Comparison of ENCODE assay signal across 36 cellular contexts in the genomic region with DNA sequence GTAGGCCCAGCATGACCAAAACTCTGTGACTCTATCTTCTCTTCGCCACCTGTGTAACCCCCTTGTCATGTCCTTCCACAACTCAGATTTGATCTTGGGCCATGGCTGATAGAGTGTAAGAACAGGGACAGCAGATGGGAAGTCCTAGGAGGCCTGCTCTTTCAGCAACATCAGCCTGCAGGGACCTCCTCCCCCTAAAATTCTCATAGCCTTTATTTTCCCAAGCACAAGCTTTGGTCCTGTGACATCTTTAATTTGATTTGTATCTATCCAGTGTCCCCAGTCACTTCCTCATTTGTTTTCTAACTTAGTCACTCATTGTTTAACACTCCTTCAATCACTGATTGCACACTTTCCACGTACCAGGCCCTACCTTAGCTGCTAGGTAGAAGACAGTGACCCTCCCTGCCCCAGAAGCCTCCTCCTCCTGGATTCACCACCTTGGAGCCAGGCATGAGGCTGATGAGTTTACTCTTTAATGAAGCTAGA. TPM values are rescaled to one million over a fixed set of nuclear protein-coding genes. Genes with fewer than 3 reads are reported as not detected.
"Had no signal": no experiment of that assay in that cellular context is flagged by ENCODE, and none has a peak within 500 bp of the region (broad histone marks: within the 10 kb centered on the region; RNA-seq: fewer than 3 reads in every experiment).

No MANE protein-coding gene starts in this region.

- ATAC-seq: activated CD4-positive, alpha-beta T cell treated with anti-CD3 and anti-CD28 coated beads for 36 hours; activated CD8-positive, alpha-beta memory T cell treated with anti-CD3 and anti-CD28 coated beads, Interleukin-2, amount 10 ng/mL, durations not matched to agents 7 days and 5 days; activated CD8-positive, alpha-beta T cell treated with anti-CD3 and anti-CD28 coated beads, Interleukin-2, amount 10 ng/mL, durations not matched to agents 7 days and 5 days; activated naive CD4-positive, alpha-beta T cell treated with anti-CD3 and anti-CD28 coated beads, Interleukin-2, amount 50 U/mL, for 72 hours; activated T-cell treated with anti-CD3 and anti-CD28 coated beads, Interleukin-2, amount 50 U/mL, for 72 hours; heart right ventricle; mucosa of descending colon; natural killer cell treated with Interleukin-12 subunit alpha and Interleukin-12 subunit beta and Interleukin-15 and Interleukin-18, amount 100 ng/mL, for 72 hours; T-helper 17 cell; upper lobe of right lung had no signal

- H3K36me3 Mint-ChIP-seq: activated CD8-positive, alpha-beta memory T cell treated with anti-CD3 and anti-CD28 coated beads, Interleukin-2, amount 10 ng/mL, durations not matched to agents 7 days and 5 days; activated naive CD4-positive, alpha-beta T cell treated with anti-CD3 and anti-CD28 coated beads, Interleukin-2, amount 50 U/mL, for 72 hours; natural killer cell treated with Interleukin-12 subunit alpha and Interleukin-12 subunit beta and Interleukin-15 and Interleukin-18, amount 100 ng/mL, for 72 hours had no signal

- H3K4me3 ChIP-seq: breast epithelium, esophagus squamous epithelium, heart right ventricle, left ventricle myocardium inferior, mucosa of descending colon, smooth muscle cell, suprapubic skin, tibial artery, upper lobe of right lung had no signal

- H3K4me1 ChIP-seq: breast epithelium, esophagus squamous epithelium, left ventricle myocardium inferior, suprapubic skin, tibial artery, upper lobe of right lung had no signal

- H3K36me3 ChIP-seq: breast epithelium, esophagus squamous epithelium, heart right ventricle, left ventricle myocardium inferior, neutrophil, suprapubic skin, tibial artery, upper lobe of right lung had no signal

- H3K4me3 Mint-ChIP-seq: activated B cell treated with CpG ODN at 0.5 μM for 24 hours; activated CD4-positive, alpha-beta T cell treated with anti-CD3 and anti-CD28 coated beads for 36 hours; activated CD8-positive, alpha-beta memory T cell treated with anti-CD3 and anti-CD28 coated beads, Interleukin-2, amount 10 ng/mL, durations not matched to agents 7 days and 5 days; activated CD8-positive, alpha-beta T cell treated with anti-CD3 and anti-CD28 coated beads, Interleukin-2, amount 10 ng/mL, durations not matched to agents 7 days and 5 days; activated T-cell treated with anti-CD3 and anti-CD28 coated beads, Interleukin-2, amount 50 U/mL, for 72 hours; dendritic cell treated with granulocyte-macrophage colony-stimulating factor and Interleukin-4, amounts not matched to agents 40 ng/mL and 50 ng/mL, for 4 days; endodermal cell; natural killer cell treated with Interleukin-12 subunit alpha and Interleukin-12 subunit beta and Interleukin-15 and Interleukin-18, amount 100 ng/mL, for 72 hours; T-helper 17 cell had no signal

- H3K9me3 ChIP-seq: breast epithelium, esophagus squamous epithelium, heart right ventricle, left ventricle myocardium inferior, mucosa of descending colon, neutrophil, suprapubic skin, tibial artery, upper lobe of right lung had no signal

- H3K4me1 Mint-ChIP-seq: activated B cell treated with CpG ODN at 0.5 μM for 24 hours; activated CD4-positive, alpha-beta T cell treated with anti-CD3 and anti-CD28 coated beads for 36 hours; activated CD8-positive, alpha-beta memory T cell treated with anti-CD3 and anti-CD28 coated beads, Interleukin-2, amount 10 ng/mL, durations not matched to agents 7 days and 5 days had no signal

- H3K4me2 ChIP-seq: smooth muscle cell had no signal

- DNase-seq: activated B cell treated with CpG ODN at 0.5 μM for 24 hours; activated CD4-positive, alpha-beta T cell treated with anti-CD3 and anti-CD28 coated beads for 36 hours; activated CD8-positive, alpha-beta memory T cell treated with anti-CD3 and anti-CD28 coated beads, Interleukin-2, amount 10 ng/mL, durations not matched to agents 7 days and 5 days; activated CD8-positive, alpha-beta T cell treated with anti-CD3 and anti-CD28 coated beads, Interleukin-2, amount 10 ng/mL, durations not matched to agents 7 days and 5 days; activated naive CD4-positive, alpha-beta T cell; activated T-cell treated with anti-CD3 and anti-CD28 coated beads for 4 hours; activated T-cell treated with anti-CD3 and anti-CD28 coated beads, Interleukin-2, amount 50 U/mL, for 72 hours; central memory CD4-positive, alpha-beta T cell; endodermal cell; esophagus squamous epithelium; foreskin melanocyte; heart right ventricle; left ventricle myocardium inferior; mucosa of descending colon; retina; stimulated activated CD4-positive, alpha-beta T cell treated with anti-CD3 and anti-CD28 coated beads, Interleukin-15, amount 100 ng/mL, for 24 hours; stimulated activated CD4-positive, alpha-beta T cell treated with anti-CD3 and anti-CD28 coated beads, Interleukin-2, amount 100 ng/mL, for 24 hours; stimulated activated naive CD4-positive, alpha-beta T cell; T-helper 17 cell; T1000; tibial artery; upper lobe of right lung had no signal

- H3K27me3 Mint-ChIP-seq: dendritic cell treated with granulocyte-macrophage colony-stimulating factor and Interleukin-4, amounts not matched to agents 40 ng/mL and 50 ng/mL, for 4 days had no signal

- H3K27ac Mint-ChIP-seq: activated B cell treated with CpG ODN at 0.5 μM for 24 hours; activated CD4-positive, alpha-beta T cell treated with anti-CD3 and anti-CD28 coated beads for 36 hours; activated CD8-positive, alpha-beta memory T cell treated with anti-CD3 and anti-CD28 coated beads, Interleukin-2, amount 10 ng/mL, durations not matched to agents 7 days and 5 days; activated CD8-positive, alpha-beta T cell treated with anti-CD3 and anti-CD28 coated beads, Interleukin-2, amount 10 ng/mL, durations not matched to agents 7 days and 5 days; activated naive CD4-positive, alpha-beta T cell treated with anti-CD3 and anti-CD28 coated beads, Interleukin-2, amount 50 U/mL, for 72 hours; activated T-cell treated with anti-CD3 and anti-CD28 coated beads, Interleukin-2, amount 50 U/mL, for 72 hours; dendritic cell treated with granulocyte-macrophage colony-stimulating factor and Interleukin-4, amounts not matched to agents 40 ng/mL and 50 ng/mL, for 4 days; endodermal cell; natural killer cell treated with Interleukin-12 subunit alpha and Interleukin-12 subunit beta and Interleukin-15 and Interleukin-18, amount 100 ng/mL, for 72 hours; T-helper 17 cell had no signal

- H3K27me3 ChIP-seq: breast epithelium, esophagus squamous epithelium, heart right ventricle, neutrophil, suprapubic skin, tibial artery, upper lobe of right lung had no signal

- H3K27ac ChIP-seq: breast epithelium, esophagus squamous epithelium, heart right ventricle, left ventricle myocardium inferior, neutrophil, suprapubic skin, tibial artery, upper lobe of right lung had no signal

- H3K9me3 Mint-ChIP-seq: activated B cell treated with CpG ODN at 0.5 μM for 24 hours; activated naive CD4-positive, alpha-beta T cell treated with anti-CD3 and anti-CD28 coated beads, Interleukin-2, amount 50 U/mL, for 72 hours; activated T-cell treated with anti-CD3 and anti-CD28 coated beads, Interleukin-2, amount 50 U/mL, for 72 hours; dendritic cell treated with granulocyte-macrophage colony-stimulating factor and Interleukin-4, amounts not matched to agents 40 ng/mL and 50 ng/mL, for 4 days; endodermal cell; natural killer cell treated with Interleukin-12 subunit alpha and Interleukin-12 subunit beta and Interleukin-15 and Interleukin-18, amount 100 ng/mL, for 72 hours had no signal

RNA-seq across cellular contexts. Expression of gene UBQLN3, which starts 5.3 kb away (rescaled TPM):
- total RNA-seq: activated CD4-positive, alpha-beta T cell treated with anti-CD3 and anti-CD28 coated beads for 36 hours; activated CD8-positive, alpha-beta T cell treated with anti-CD3 and anti-CD28 coated beads, Interleukin-2, amount 10 ng/mL, durations not matched to agents 7 days and 5 days; activated T-cell treated with anti-CD3 and anti-CD28 coated beads, Interleukin-2, amount 50 U/mL, for 72 hours; esophagus squamous epithelium; glomerular endothelial cell; kidney epithelial cell; lung microvascular endothelial cell; natural killer cell treated with Interleukin-12 subunit alpha and Interleukin-12 subunit beta and Interleukin-15 and Interleukin-18, amount 100 ng/mL, for 72 hours; osteocyte had no signal
- polyA plus RNA-seq: heart right ventricle, smooth muscle cell had no signal

RNA-seq across cellular contexts. Expression of gene UBQLNL, which starts 12.1 kb away (rescaled TPM):
- total RNA-seq: left ventricle myocardium inferior had no signal
- polyA plus RNA-seq: smooth muscle cell had no signal

RNA-seq across cellular contexts. Expression of gene OR52D1, which starts 16.0 kb away (rescaled TPM):
- total RNA-seq: activated B cell treated with CpG ODN at 0.5 μM for 24 hours; activated CD4-positive, alpha-beta T cell treated with anti-CD3 and anti-CD28 coated beads for 36 hours; activated CD8-positive, alpha-beta memory T cell treated with anti-CD3 and anti-CD28 coated beads, Interleukin-2, amount 10 ng/mL, durations not matched to agents 7 days and 5 days; activated CD8-positive, alpha-beta T cell treated with anti-CD3 and anti-CD28 coated beads, Interleukin-2, amount 10 ng/mL, durations not matched to agents 7 days and 5 days; activated naive CD4-positive, alpha-beta T cell treated with anti-CD3 and anti-CD28 coated beads, Interleukin-2, amount 50 U/mL, for 72 hours; activated T-cell treated with anti-CD3 and anti-CD28 coated beads, Interleukin-2, amount 50 U/mL, for 72 hours; breast epithelium; endodermal cell; esophagus squamous epithelium; glomerular endothelial cell; heart right ventricle; kidney epithelial cell; left ventricle myocardium inferior; lung microvascular endothelial cell; mesenteric fat pad; mucosa of descending colon; myocyte; natural killer cell treated with Interleukin-12 subunit alpha and Interleukin-12 subunit beta and Interleukin-15 and Interleukin-18, amount 100 ng/mL, for 72 hours; osteocyte; posterior vena cava; smooth muscle cell; suprapubic skin; T-helper 17 cell; upper lobe of right lung had no signal
- polyA plus RNA-seq: heart right ventricle, smooth muscle cell had no signal

RNA-seq across cellular contexts. Expression of gene OR52H1, which starts 43.9 kb away (rescaled TPM):
- total RNA-seq: activated CD4-positive, alpha-beta T cell treated with anti-CD3 and anti-CD28 coated beads for 36 hours; activated CD8-positive, alpha-beta memory T cell treated with anti-CD3 and anti-CD28 coated beads, Interleukin-2, amount 10 ng/mL, durations not matched to agents 7 days and 5 days; activated CD8-positive, alpha-beta T cell treated with anti-CD3 and anti-CD28 coated beads, Interleukin-2, amount 10 ng/mL, durations not matched to agents 7 days and 5 days; activated T-cell treated with anti-CD3 and anti-CD28 coated beads, Interleukin-2, amount 50 U/mL, for 72 hours; endodermal cell; glomerular endothelial cell; heart right ventricle; left ventricle myocardium inferior; mesenteric fat pad; myocyte; natural killer cell treated with Interleukin-12 subunit alpha and Interleukin-12 subunit beta and Interleukin-15 and Interleukin-18, amount 100 ng/mL, for 72 hours; osteocyte; smooth muscle cell; T-helper 17 cell had no signal
- polyA plus RNA-seq: heart right ventricle, smooth muscle cell had no signal

RNA-seq across cellular contexts. Expression of gene OR51I2, which starts 55.3 kb away (rescaled TPM):
- total RNA-seq: activated B cell treated with CpG ODN at 0.5 μM for 24 hours; activated CD4-positive, alpha-beta T cell treated with anti-CD3 and anti-CD28 coated beads for 36 hours; activated CD8-positive, alpha-beta memory T cell treated with anti-CD3 and anti-CD28 coated beads, Interleukin-2, amount 10 ng/mL, durations not matched to agents 7 days and 5 days; activated CD8-positive, alpha-beta T cell treated with anti-CD3 and anti-CD28 coated beads, Interleukin-2, amount 10 ng/mL, durations not matched to agents 7 days and 5 days; activated naive CD4-positive, alpha-beta T cell treated with anti-CD3 and anti-CD28 coated beads, Interleukin-2, amount 50 U/mL, for 72 hours; activated T-cell treated with anti-CD3 and anti-CD28 coated beads, Interleukin-2, amount 50 U/mL, for 72 hours; breast epithelium; endodermal cell; esophagus squamous epithelium; glomerular endothelial cell; heart right ventricle; kidney epithelial cell; left ventricle myocardium inferior; lung microvascular endothelial cell; mesenteric fat pad; mucosa of descending colon; myocyte; natural killer cell treated with Interleukin-12 subunit alpha and Interleukin-12 subunit beta and Interleukin-15 and Interleukin-18, amount 100 ng/mL, for 72 hours; osteocyte; posterior vena cava; smooth muscle cell; suprapubic skin; T-helper 17 cell; upper lobe of right lung had no signal
- polyA plus RNA-seq: heart right ventricle, smooth muscle cell had no signal
